ENCODE assay signal across 10 cellular contexts in genomic region chr19:1183543-1184172, GRCh38. TPM values are rescaled to one million over a fixed set of nuclear protein-coding genes. Genes with fewer than 3 reads are reported as not detected.
DNase-seq lines count a peak whose midpoint lies in the region; ATAC-seq and TF ChIP-seq lines count a peak whose summit lies in the region.
"Had no signal": no experiment of that assay in that cellular context is flagged by ENCODE, and none has a peak within 500 bp of the region (broad histone marks: within the 10 kb centered on the region; RNA-seq: fewer than 3 reads in every experiment).

No MANE protein-coding gene starts in this region.

- ATAC-seq in HG03520 (IDR thresholded peaks at IDR 0.05; ENCODE audit: unreplicated experiment): no peak
- ATAC-seq in GM21528 (IDR thresholded peaks at IDR 0.05; ENCODE audit: low FRiP score, unreplicated experiment): no peak

- TF ChIP-seq CTCF in GM10248 (IDR thresholded peaks at IDR 0.05; ENCODE audit: control extremely low read depth, extremely low read depth, low read depth, missing control alignments) (no peak), osteoblast (IDR thresholded peaks at IDR 0.05; ENCODE audit: extremely low read depth, low read depth, low read length) (no peak)

- H3K36me3 ChIP-seq in HUES48 (ENCODE audit: control insufficient read depth, insufficient read depth, low read length): no peaks in the 10 kb centered on the region
- no peaks in the 10 kb centered on the region for H3K36me3 ChIP-seq in osteoblast (ENCODE audit: insufficient read depth, low read length)

- H3K4me1 ChIP-seq in HUES48 (ENCODE audit: control insufficient read depth, insufficient read depth, low read length): peaks cover 6% of the 10 kb centered on the region; the same call in 1 of the 2 replicates
- H3K4me1 ChIP-seq in osteoblast (ENCODE audit: insufficient read depth, low read length): peaks cover 9% of the 10 kb centered on the region

- H4K20me1 ChIP-seq in osteoblast (ENCODE audit: insufficient read depth, low read length): no peaks in the 10 kb centered on the region

- CTCF ChIA-PET in GM10248 (lab: Yijun Ruan, JAX): interaction anchor here (1.3 to 1.7 kb wide), 2 partner anchors 10 to 61 kb away, joined by 3 to 4 read pairs; no protein-coding TSS in a partner anchor

- H3K79me2 ChIP-seq in osteoblast (ENCODE audit: insufficient read depth, low read length): no peaks in the 10 kb centered on the region

- H3K9ac ChIP-seq in HUES48 (ENCODE audit: low read depth, low read length): no peak overlapping the region

- peak overlapping the region; percentile 42 for H3K27ac ChIP-seq in HUES48 (ENCODE audit: low read depth, low read length)
- H3K27ac ChIP-seq in osteoblast (ENCODE audit: low read depth, low read length): no peak overlapping the region
- H3K27ac ChIP-seq: HL-60 had no signal

- H3K4me2 ChIP-seq in osteoblast (ENCODE audit: insufficient read depth, low read length): no peak overlapping the region

- no peaks in the 10 kb centered on the region for H3K9me3 ChIP-seq in HUES48 (ENCODE audit: control insufficient read depth, insufficient read depth, low read length)
- H3K9me3 ChIP-seq in osteoblast (ENCODE audit: low read depth, low read length): no peaks in the 10 kb centered on the region

- H3K4me3 ChIP-seq in HUES48 (ENCODE audit: low read depth, low read length): no peak overlapping the region
- no peak overlapping the region for H3K4me3 ChIP-seq in osteoblast (ENCODE audit: insufficient read depth, low read length)

- H2AFZ ChIP-seq in osteoblast (ENCODE audit: low read length): no peak overlapping the region

- peak; percentile 69 for DNase-seq in GM10248 (ENCODE audit: extremely low spot score)
- DNase-seq in dermis blood vessel endothelial cell: peak; percentile 55
- peak; percentile 82 for DNase-seq in osteoblast (ENCODE audit: insufficient read length, low spot score, missing footprints)
- no peak for DNase-seq in NCI-H345 (lab: John Stamatoyannopoulos, UW)
- DNase-seq in activated CD4-positive, alpha-beta T cell treated with anti-CD3 and anti-CD28 coated beads, Interleukin-2, amount 50 U/mL, for 4 hours: no peak
- DNase-seq: NCI-H446 treated with DMSO at 0.1 percent for 48 hours had no signal

- H3K27me3 ChIP-seq in HUES48 (ENCODE audit: control insufficient read depth, insufficient read depth, low read length): no peaks in the 10 kb centered on the region
- H3K27me3 ChIP-seq in osteoblast (ENCODE audit: insufficient read depth, low read length): no peaks in the 10 kb centered on the region

- POLR2A ChIA-PET in GM10248 (lab: Yijun Ruan, JAX): no interaction called here

RNA-seq across cellular contexts. Expression of gene SBNO2, which starts 9.6 kb away (rescaled TPM):
- 37.1 and 52.2 TPM in 2 replicates for total RNA-seq in dermis blood vessel endothelial cell
- 58.0 and 69.1 TPM in 2 replicates for total RNA-seq in osteoblast

RNA-seq across cellular contexts. Expression of gene STK11, which starts 21.9 kb away (rescaled TPM):
- 107 and 108 TPM in 2 replicates for total RNA-seq in dermis blood vessel endothelial cell
- total RNA-seq in osteoblast: 75.7 and 100 TPM in 2 replicates

RNA-seq across cellular contexts. Expression of gene CBARP, which starts 54.1 kb away (rescaled TPM):
- total RNA-seq in dermis blood vessel endothelial cell: 2.7 and 2.8 TPM in 2 replicates
- 1.8 and 2.9 TPM in 2 replicates for total RNA-seq in osteoblast

RNA-seq across cellular contexts. Expression of gene ATP5F1D, which starts 57.9 kb away (rescaled TPM):
- total RNA-seq in dermis blood vessel endothelial cell: 19.9 and 31.1 TPM in 2 replicates
- total RNA-seq in osteoblast: 12.4 and 13.8 TPM in 2 replicates

Comparison
In these comparisons a context has a peak if more than half of its experiments do, and no peak if none do; other contexts are left out.
1. DNase-seq: peak in GM10248 (single experiment), dermis blood vessel endothelial cell (single experiment) and osteoblast (single experiment); none in NCI-H345 (single experiment) and activated CD4-positive, alpha-beta T cell treated with anti-CD3 and anti-CD28 coated beads, Interleukin-2, amount 50 U/mL, for 4 hours (0 of 2).